ENCODE assay signal across 2 cellular contexts in genomic region chr5:169946743-169947142, GRCh38.
TF ChIP-seq lines count a peak whose summit lies in the region.

No MANE protein-coding gene starts in this region.

TF ChIP-seq in SK-N-SH, 30 proteins besides CTCF, POLR2A, EP300 and RAD21 (continued from another document):
- TF ChIP-seq RFX5 (IDR thresholded peaks at IDR 0.05; ENCODE audit: low read length) (no peak), FOXM1 (IDR thresholded peaks at IDR 0.05; ENCODE audit: low read depth) (no peak), TEAD4 (IDR thresholded peaks at IDR 0.05; ENCODE audit: borderline replicate concordance, insufficient read depth) (no peak), GABPA (IDR thresholded peaks at IDR 0.05; ENCODE audit: low read depth) (no peak), REST (IDR thresholded peaks at IDR 0.05; ENCODE audit: low read depth, low read length) (no peak), USF1 (IDR thresholded peaks at IDR 0.05; ENCODE audit: borderline replicate concordance, low read depth) (no peak), POLR2AphosphoS5 (IDR thresholded peaks at IDR 0.05; ENCODE audit: low read depth, low read length) (no peak)
- TF ChIP-seq, protein P1, sequence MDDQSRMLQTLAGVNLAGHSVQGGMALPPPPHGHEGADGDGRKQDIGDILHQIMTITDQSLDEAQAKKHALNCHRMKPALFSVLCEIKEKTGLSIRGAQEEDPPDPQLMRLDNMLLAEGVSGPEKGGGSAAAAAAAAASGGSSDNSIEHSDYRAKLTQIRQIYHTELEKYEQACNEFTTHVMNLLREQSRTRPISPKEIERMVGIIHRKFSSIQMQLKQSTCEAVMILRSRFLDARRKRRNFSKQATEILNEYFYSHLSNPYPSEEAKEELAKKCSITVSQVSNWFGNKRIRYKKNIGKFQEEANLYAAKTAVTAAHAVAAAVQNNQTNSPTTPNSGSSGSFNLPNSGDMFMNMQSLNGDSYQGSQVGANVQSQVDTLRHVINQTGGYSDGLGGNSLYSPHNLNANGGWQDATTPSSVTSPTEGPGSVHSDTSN (IDR thresholded peaks at IDR 0.05) = no peak
- TF ChIP-seq, protein P2, sequence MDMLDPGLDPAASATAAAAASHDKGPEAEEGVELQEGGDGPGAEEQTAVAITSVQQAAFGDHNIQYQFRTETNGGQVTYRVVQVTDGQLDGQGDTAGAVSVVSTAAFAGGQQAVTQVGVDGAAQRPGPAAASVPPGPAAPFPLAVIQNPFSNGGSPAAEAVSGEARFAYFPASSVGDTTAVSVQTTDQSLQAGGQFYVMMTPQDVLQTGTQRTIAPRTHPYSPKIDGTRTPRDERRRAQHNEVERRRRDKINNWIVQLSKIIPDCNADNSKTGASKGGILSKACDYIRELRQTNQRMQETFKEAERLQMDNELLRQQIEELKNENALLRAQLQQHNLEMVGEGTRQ (IDR thresholded peaks at IDR 0.05; ENCODE audit: borderline replicate concordance, low read depth, low read length) = no peak
TF ChIP-seq in SK-N-SH: peak in this region for 0.

TF ChIP-seq in SK-N-SH treated with all-trans-retinoic acid at 6 μM for 48 hours, 23 proteins besides CTCF, POLR2A, EP300 and RAD21 (continued from another document):
- TF ChIP-seq, protein P3, sequence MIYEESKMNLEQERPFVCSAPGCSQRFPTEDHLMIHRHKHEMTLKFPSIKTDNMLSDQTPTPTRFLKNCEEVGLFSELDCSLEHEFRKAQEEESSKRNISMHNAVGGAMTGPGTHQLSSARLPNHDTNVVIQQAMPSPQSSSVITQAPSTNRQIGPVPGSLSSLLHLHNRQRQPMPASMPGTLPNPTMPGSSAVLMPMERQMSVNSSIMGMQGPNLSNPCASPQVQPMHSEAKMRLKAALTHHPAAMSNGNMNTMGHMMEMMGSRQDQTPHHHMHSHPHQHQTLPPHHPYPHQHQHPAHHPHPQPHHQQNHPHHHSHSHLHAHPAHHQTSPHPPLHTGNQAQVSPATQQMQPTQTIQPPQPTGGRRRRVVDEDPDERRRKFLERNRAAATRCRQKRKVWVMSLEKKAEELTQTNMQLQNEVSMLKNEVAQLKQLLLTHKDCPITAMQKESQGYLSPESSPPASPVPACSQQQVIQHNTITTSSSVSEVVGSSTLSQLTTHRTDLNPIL (CRISPR knock-in tag; IDR thresholded peaks at IDR 0.05; ENCODE audit: low read depth) = no peak
- TF ChIP-seq TCF4 (CRISPR knock-in tag; IDR thresholded peaks at IDR 0.05; ENCODE audit: borderline replicate concordance) = no peak
- no peak for TF ChIP-seq CSRNP3 (CRISPR knock-in tag; IDR thresholded peaks at IDR 0.05)
- no peak for TF ChIP-seq ZNF8 (CRISPR knock-in tag; IDR thresholded peaks at IDR 0.05)
